ENCODE assay signal across 9 cellular contexts in the genomic region with DNA sequence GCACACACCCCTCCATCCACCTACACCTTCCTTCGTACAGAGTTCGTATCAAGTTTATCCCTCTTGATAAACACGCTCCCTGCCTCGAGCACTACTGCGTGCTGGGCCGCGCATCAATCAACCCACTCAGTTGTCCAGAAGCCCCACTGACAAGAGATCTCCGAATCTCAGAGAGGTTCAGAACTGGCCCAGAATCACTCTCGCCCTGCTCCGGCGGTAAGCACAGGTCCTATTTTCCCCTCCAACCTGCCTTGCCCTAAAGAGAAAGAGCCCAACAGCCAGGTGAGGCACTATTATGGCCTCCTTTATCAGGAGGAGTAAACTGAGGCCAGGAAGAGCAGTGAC. TPM values are rescaled to one million over a fixed set of nuclear protein-coding genes. Genes with fewer than 3 reads are reported as not detected.
DNase-seq lines count a peak whose midpoint lies in the region; ATAC-seq, FAIRE-seq and TF ChIP-seq lines count a peak whose summit lies in the region.
"Had no signal": no experiment of that assay in that cellular context is flagged by ENCODE, and none has a peak within 500 bp of the region (broad histone marks: within the 10 kb centered on the region; RNA-seq: fewer than 3 reads in every experiment).

No MANE protein-coding gene starts in this region.

- peak; percentile 2 for ATAC-seq in GM21447 (IDR thresholded peaks at IDR 0.05; ENCODE audit: unreplicated experiment)
- peak; percentile 1 for ATAC-seq in foreskin keratinocyte
- ATAC-seq in HG03565 (IDR thresholded peaks at IDR 0.05; ENCODE audit: unreplicated experiment) = no peak

- 8 to 32% (median 17%) methylated on average over 11 of the region's 11 CpGs for WGBS in small intestine, 3 donors

- no peak for DNase-seq in SJSA1 (ENCODE audit: low read depth in 1 of 2, low spot score in 2 of 2)
- no peak for DNase-seq in foreskin keratinocyte
- DNase-seq in small intestine = no peak
- no peak for DNase-seq in effector CD4-positive, alpha-beta T cell
- DNase-seq in GDM1 (lab: John Stamatoyannopoulos, UW) = no peak
- no peak for DNase-seq in COR-L47 (lab: John Stamatoyannopoulos, UW)

- H3K4me1 ChIP-seq in SJSA1 (replicated peaks) (peaks cover 35% of the 10 kb centered on the region), foreskin keratinocyte (peaks cover 17% of the 10 kb centered on the region), small intestine (ENCODE audit: control insufficient read depth in 2 of 2, insufficient read depth in 1 of 2, low read depth in 1 of 2, low read length in 1 of 2) (peaks cover 3 to 4% of the 10 kb centered on the region in 2 donors)

- peaks cover 25% of the 10 kb centered on the region for H3K36me3 ChIP-seq in SJSA1
- H3K36me3 ChIP-seq in small intestine (ENCODE audit: control insufficient read depth in 2 of 2, insufficient read depth in 2 of 2, low read length in 2 of 2) = peaks cover 0 to 8% of the 10 kb centered on the region in 2 donors

- H3K27ac ChIP-seq in SJSA1 (no peak overlapping the region), foreskin keratinocyte (no peak overlapping the region), small intestine (ENCODE audit: low read depth in 1 of 2, low read length in 1 of 2) (peak overlapping the region; percentile 66 to 92)

- H3K27me3 ChIP-seq in SJSA1 (replicated peaks) = no peaks in the 10 kb centered on the region
- H3K27me3 ChIP-seq in foreskin keratinocyte = no peaks in the 10 kb centered on the region
- no peaks in the 10 kb centered on the region for H3K27me3 ChIP-seq in small intestine (ENCODE audit: control insufficient read depth in 2 of 2, insufficient read depth in 2 of 2, low read length in 2 of 2)

- H3K9me3 ChIP-seq in SJSA1 (replicated peaks) = no peaks in the 10 kb centered on the region
- H3K9me3 ChIP-seq in small intestine (ENCODE audit: control insufficient read depth, low read depth) = no peaks in the 10 kb centered on the region

- H3K4me3 ChIP-seq in SJSA1 (peak overlapping the region; percentile 88), small intestine (ENCODE audit: low read depth in 1 of 2, low read length in 2 of 2) (peak overlapping the region; percentile 82 to 87)

- no peak for TF ChIP-seq CTCF in foreskin keratinocyte (conservative IDR thresholded peaks at IDR 0.05)

- FAIRE-seq in small intestine (lab: Jason Lieb, UNC) = no peak
- FAIRE-seq: TTC549 had no signal

RNA-seq across cellular contexts. Expression of a gene that starts 0.5 kb away (rescaled TPM):
- total RNA-seq in SJSA1 (2014; rRNA removed; shearing (Covaris generic)) = 22.4 and 24.8 TPM in 2 replicates
- total RNA-seq in foreskin keratinocyte = 40.3 and 52.9 TPM in 2 replicates
- 20.9 and 23.9 TPM in 2 replicates for polyA plus RNA-seq in foreskin keratinocyte
- polyA plus RNA-seq in small intestine = 10 to 100 TPM; 25.9 to 29.1 (median 26.6) TPM

RNA-seq across cellular contexts. Expression of a gene that starts 1.1 kb away (rescaled TPM):
- total RNA-seq in SJSA1 (2014; rRNA removed; shearing (Covaris generic)) = 18.2 and 32.1 TPM in 2 replicates
- not detected in 2 replicates for total RNA-seq in foreskin keratinocyte
- polyA plus RNA-seq in foreskin keratinocyte (0.19 TPM in 2 replicates), small intestine (100 to 1,000 TPM in 1 of 3 donors, 1 to 10 TPM in 1, under 1 TPM in 1; 0.79 to 110 (median 9.6) TPM)

RNA-seq across cellular contexts. Expression of a gene that starts 10.0 kb away (rescaled TPM):
- total RNA-seq in SJSA1 (2014; rRNA removed; shearing (Covaris generic)) = 0.13 TPM in 1 of 2 replicates, not detected in the other
- 0.10 and 0.21 TPM in 2 replicates for total RNA-seq in foreskin keratinocyte
- polyA plus RNA-seq in foreskin keratinocyte = 0.06 and 0.11 TPM in 2 replicates
- polyA plus RNA-seq in small intestine = 10 to 100 TPM in 1 of 3 donors, 1 to 10 TPM in 1, under 1 TPM in 1; 0.67 to 30.4 (median 2.2) TPM

RNA-seq across cellular contexts. Expression of a gene that starts 40.2 kb away (rescaled TPM):
- not detected in 2 replicates for total RNA-seq in SJSA1 (2014; rRNA removed; shearing (Covaris generic))
- not detected in 2 replicates for total RNA-seq in foreskin keratinocyte
- polyA plus RNA-seq in foreskin keratinocyte = 0.01 and 0.08 TPM in 2 replicates
- 10 to 100 TPM in 1 of 3 donors, 1 to 10 TPM in 2; 2.0 to 72.1 (median 9.5) TPM for polyA plus RNA-seq in small intestine

RNA-seq across cellular contexts. Expression of a gene that starts 44.5 kb away (rescaled TPM):
- total RNA-seq in SJSA1 (2014; rRNA removed; shearing (Covaris generic)) = 7.6 and 9.5 TPM in 2 replicates
- 8.2 and 8.6 TPM in 2 replicates for total RNA-seq in foreskin keratinocyte
- polyA plus RNA-seq in foreskin keratinocyte (4.9 and 5.6 TPM in 2 replicates), small intestine (10 to 100 TPM in 1 of 3 donors, 1 to 10 TPM in 2; 6.8 to 11.6 (median 8.9) TPM)

Comparison
In these comparisons a context has a peak if more than half of its experiments do, and no peak if none do; other contexts are left out.
1. H3K27ac ChIP-seq: peak in small intestine (2 of 2); none in SJSA1 (single experiment) and foreskin keratinocyte (single experiment).
2. RNA of a gene that starts 1.1 kb away (total RNA-seq): 18.2 to 32.1 TPM in SJSA1; not detected in foreskin keratinocyte; every median in the first group is over 10 times any median in the second.